ENCODE assay signal across 7 cellular contexts in genomic region chr18:42298744-42299685, GRCh38.
DNase-seq lines count a peak whose midpoint lies in the region; ATAC-seq, FAIRE-seq and TF ChIP-seq lines count a peak whose summit lies in the region.

No MANE protein-coding gene starts in this region.

- peak; percentile 75 for FAIRE-seq in GM12891 (lab: Jason Lieb, UNC)

- no peak for TF ChIP-seq POLR2A in GM12891 (IDR thresholded peaks at IDR 0.05; ENCODE audit: low read depth, low read length)

- ATAC-seq in HG02588 (IDR thresholded peaks at IDR 0.05; ENCODE audit: unreplicated experiment): peak; percentile 85
- peak; percentile 74 to 97 for ATAC-seq in left cardiac atrium

- DNase-seq in GM12891 (ENCODE audit: insufficient read length, low spot score) (peak; percentile 21), NCI-H1048 (lab: John Stamatoyannopoulos, UW) (peak; percentile 31), SKM-1 treated with dmso at 0.1 percent for 144 hours (lab: John Stamatoyannopoulos, UW; ENCODE audit: unreplicated experiment) (peak; percentile 30), amniotic epithelial cell (ENCODE audit: low read depth) (peak; percentile 58), left cardiac atrium (peak; percentile 69), retina (peak; percentile 88)

- intact Hi-C loops in left cardiac atrium (cut with DNase I): loop anchor here in 1 of 2 donors (10.0 kb wide), 1 partner anchor 184 kb away; no protein-coding TSS in a partner anchor

TF ChIP-seq in GM12891, 5 proteins besides CTCF, POLR2A, EP300 and RAD21:
- TF ChIP-seq PAX5 (IDR thresholded peaks at IDR 0.05; ENCODE audit: insufficient read depth, low read length, severe bottlenecking) (no peak), POU2F2 (IDR thresholded peaks at IDR 0.05; ENCODE audit: low read depth, low read length) (no peak), SPI1 (IDR thresholded peaks at IDR 0.05; ENCODE audit: low read depth, low read length) (no peak), TAF1 (IDR thresholded peaks at IDR 0.05; ENCODE audit: low read depth, low read length) (no peak), POLR2AphosphoS5 (IDR thresholded peaks at IDR 0.05; ENCODE audit: low read depth, low read length) (no peak)

Comparison
In these comparisons a context has a peak if more than half of its experiments do, and no peak if none do; other contexts are left out.
1. Peak in every context shown above with its lines: DNase-seq and ATAC-seq.
2. DNase-seq: peak in every context shown above with its lines; median percentile 88 in retina; 69 in left cardiac atrium; 58 in amniotic epithelial cell; 31 in NCI-H1048; 30 in SKM-1 treated with dmso at 0.1 percent for 144 hours; 21 in GM12891.